ENCODE assay signal across 9 cellular contexts in the genomic region with DNA sequence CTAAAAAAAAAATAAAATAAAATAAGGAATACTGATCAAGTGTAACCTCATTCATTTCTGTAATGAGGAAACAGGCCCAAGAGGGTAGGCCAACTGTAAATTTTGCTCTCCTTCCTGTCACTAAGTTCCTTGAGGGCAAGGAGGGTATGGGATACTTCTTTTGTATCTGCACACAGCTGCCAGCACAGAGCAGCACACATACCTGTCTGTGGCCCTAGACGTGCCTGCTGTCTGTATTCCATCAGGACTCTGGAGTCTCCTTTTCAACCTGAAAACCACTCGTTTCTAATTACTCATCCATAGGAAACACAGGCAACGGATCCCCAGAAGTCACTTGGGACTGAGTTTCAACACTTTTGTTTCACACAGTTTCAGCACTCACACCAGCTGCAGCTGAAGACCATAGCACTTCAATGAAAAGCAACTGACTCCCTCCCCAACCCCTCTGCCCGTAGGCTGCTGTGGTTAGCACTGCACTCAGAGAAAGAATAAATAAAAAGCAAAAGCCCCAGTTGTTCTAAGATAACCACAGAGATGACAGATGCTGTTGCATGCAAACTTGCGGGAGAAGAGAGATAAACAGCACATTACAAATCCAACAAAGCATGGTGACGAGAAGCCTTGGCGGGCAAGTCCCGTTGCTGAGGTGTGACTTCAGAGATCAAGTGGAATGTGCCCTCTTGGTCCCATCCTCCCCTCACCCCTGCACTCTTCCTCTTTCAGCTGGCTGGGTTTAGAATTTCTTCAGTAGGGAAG. TPM values are rescaled to one million over a fixed set of nuclear protein-coding genes. Genes with fewer than 3 reads are reported as not detected.
DNase-seq lines count a peak whose midpoint lies in the region; ATAC-seq, FAIRE-seq and TF ChIP-seq lines count a peak whose summit lies in the region.
"Had no signal": no experiment of that assay in that cellular context is flagged by ENCODE, and none has a peak within 500 bp of the region (broad histone marks: within the 10 kb centered on the region; RNA-seq: fewer than 3 reads in every experiment).

No MANE protein-coding gene starts in this region.

- no peak overlapping the region for H3K4me2 ChIP-seq in neural progenitor cell

- 65% methylated on average over 8 of the region's 8 CpGs for WGBS in HUES64

- peak overlapping the region; percentile 89 for H3K27ac Mint-ChIP-seq in CD8-positive, alpha-beta T cell
- peak overlapping the region; percentile 88 for H3K27ac Mint-ChIP-seq in neural progenitor cell

- ATAC-seq in CD8-positive, alpha-beta T cell = peak; percentile 81
- ATAC-seq in GM19455 (IDR thresholded peaks at IDR 0.05; ENCODE audit: unreplicated experiment) = peak; percentile 83

- peak overlapping the region; percentile 60 for H3K4me3 Mint-ChIP-seq in CD8-positive, alpha-beta T cell
- peak overlapping the region; percentile 5 for H3K4me3 Mint-ChIP-seq in neural progenitor cell

- CTCF ChIA-PET in CD8-positive, alpha-beta T cell (lab: Charles Lee) = interaction anchor here (0.9 to 3.1 kb wide), 5 partner anchors 15 to 428 kb away, joined by 3 to 8 read pairs (median 6); a partner anchor contains a TSS

- H3K4me3 ChIP-seq in CD8-positive, alpha-beta T cell (ENCODE audit: low read depth, low read length) = no peak overlapping the region
- H3K4me3 ChIP-seq in HUES64 (ENCODE audit: low read length) (no peak overlapping the region), neural progenitor cell (no peak overlapping the region)
- H3K4me3 ChIP-seq: ascending aorta had no signal

- peaks cover 35% of the 10 kb centered on the region for H3K4me1 Mint-ChIP-seq in CD8-positive, alpha-beta T cell (ENCODE audit: low read depth)
- H3K4me1 Mint-ChIP-seq in neural progenitor cell = peaks cover 56% of the 10 kb centered on the region

- H2AFZ ChIP-seq in neural progenitor cell (replicated peaks) = peak overlapping the region; percentile 53

- H4K20me1 ChIP-seq in neural progenitor cell (ENCODE audit: low read depth) = no peaks in the 10 kb centered on the region

- no peak for TF ChIP-seq CTCF in CD8-positive, alpha-beta T cell (IDR thresholded peaks at IDR 0.05)
- no peak for TF ChIP-seq CTCF in neural progenitor cell (IDR thresholded peaks at IDR 0.05)

- peaks cover 19% of the 10 kb centered on the region for H3K36me3 ChIP-seq in CD8-positive, alpha-beta T cell (ENCODE audit: insufficient read depth, low read length)
- no peaks in the 10 kb centered on the region for H3K36me3 ChIP-seq in HUES64 (ENCODE audit: insufficient read depth, low read length)
- H3K36me3 ChIP-seq in neural progenitor cell = no peaks in the 10 kb centered on the region
- H3K36me3 ChIP-seq: ascending aorta had no signal

- no peaks in the 10 kb centered on the region for H3K27me3 Mint-ChIP-seq in CD8-positive, alpha-beta T cell (ENCODE audit: low read depth)
- peaks cover 2% of the 10 kb centered on the region for H3K27me3 Mint-ChIP-seq in neural progenitor cell (ENCODE audit: insufficient read depth, low read depth)

- POLR2A ChIA-PET in CD8-positive, alpha-beta T cell (lab: Charles Lee) = interaction anchor here (0.8 to 2.3 kb wide), 3 partner anchors 18 to 27 kb away, joined by 3 to 8 read pairs (median 6); a partner anchor contains a TSS

- H3K79me2 ChIP-seq in neural progenitor cell (ENCODE audit: low read depth) = no peaks in the 10 kb centered on the region

- peaks cover 34% of the 10 kb centered on the region for H3K4me1 ChIP-seq in CD8-positive, alpha-beta T cell (ENCODE audit: insufficient read depth, low read length)
- H3K4me1 ChIP-seq in HUES64 (ENCODE audit: insufficient read depth, low read length) (peaks cover 14% of the 10 kb centered on the region; the same call in 1 of the 2 replicates), neural progenitor cell (peaks cover 9% of the 10 kb centered on the region)
- H3K4me1 ChIP-seq: ascending aorta had no signal

- FAIRE-seq in RCC 7860 (lab: Jason Lieb, UNC) = no peak

- H3K9me3 Mint-ChIP-seq in CD8-positive, alpha-beta T cell = peaks cover under 1% of the 10 kb centered on the region
- peaks cover 15% of the 10 kb centered on the region for H3K9me3 Mint-ChIP-seq in neural progenitor cell

- H3K27me3 ChIP-seq in CD8-positive, alpha-beta T cell (ENCODE audit: insufficient read depth, low read length) = no peaks in the 10 kb centered on the region
- H3K27me3 ChIP-seq in HUES64 (ENCODE audit: insufficient read depth, low read length) (no peaks in the 10 kb centered on the region), neural progenitor cell (no peaks in the 10 kb centered on the region)
- H3K27me3 ChIP-seq: ascending aorta had no signal

- no peaks in the 10 kb centered on the region for H3F3A ChIP-seq in neural progenitor cell (ENCODE audit: low read depth)

- peak overlapping the region; percentile 37 for H3K27ac ChIP-seq in CD8-positive, alpha-beta T cell (ENCODE audit: low read depth, low read length)
- H3K27ac ChIP-seq in HUES64 (ENCODE audit: low read depth, low read length) = peak overlapping the region; percentile 43; the same call in 1 of the 2 replicates
- no peak overlapping the region for H3K27ac ChIP-seq in neural progenitor cell
- H3K27ac ChIP-seq: ascending aorta had no signal

- intact Hi-C loops in CD8-positive, alpha-beta T cell (cut with DNase I, micrococcal nuclease) = loop anchor here (1.0 to 2.0 kb wide), 3 partner anchors 17 to 25 kb away; a partner anchor contains a TSS

- no peak overlapping the region for H3K9ac ChIP-seq in HUES64 (ENCODE audit: low read depth, low read length)
- H3K9ac ChIP-seq in neural progenitor cell = no peak overlapping the region

- peak in 6 of 7 experiments; percentile 17 to 68 (median 30) for DNase-seq in CD8-positive, alpha-beta T cell
- DNase-seq in activated gamma-delta T cell treated with anti-CD3 and anti-CD28 coated beads, Interleukin-2, amount 50 U/mL, for 16 hours (ENCODE audit: low read depth) = peak; percentile 43
- DNase-seq in neural progenitor cell (ENCODE audit: low spot score) (peak; percentile 20), D341Med (ENCODE audit: low spot score) (no peak), RCC 7860 (ENCODE audit: low spot score) (no peak), nucleus accumbens (lab: John Stamatoyannopoulos, UW) (no peak)

- H3K9me3 ChIP-seq in CD8-positive, alpha-beta T cell (ENCODE audit: low read length) = no peaks in the 10 kb centered on the region
- peaks cover 7% of the 10 kb centered on the region for H3K9me3 ChIP-seq in HUES64 (ENCODE audit: insufficient read depth, low read depth, low read length)
- H3K9me3 ChIP-seq in neural progenitor cell (ENCODE audit: low read depth) = no peaks in the 10 kb centered on the region
- H3K9me3 ChIP-seq: ascending aorta had no signal

- H3K36me3 Mint-ChIP-seq in CD8-positive, alpha-beta T cell = peaks cover 71% of the 10 kb centered on the region
- no peaks in the 10 kb centered on the region for H3K36me3 Mint-ChIP-seq in neural progenitor cell

RNA-seq across cellular contexts. Expression of a gene that starts 24.9 kb away (rescaled TPM):
- total RNA-seq in CD8-positive, alpha-beta T cell = 10 to 100 TPM; 17.9 TPM
- 2.5 TPM for polyA plus RNA-seq in HUES64 (2013, experiment 1 of 2)
- polyA plus RNA-seq in HUES64 (2013, experiment 2 of 2) = 2.9 TPM
- total RNA-seq in neural progenitor cell (ENCODE audit: low replicate concordance) = 0.06 and 1.1 TPM in 2 replicates

Comparison
In these comparisons a context has a peak if more than half of its experiments do, and no peak if none do; other contexts are left out.
1. DNase-seq: peak in CD8-positive, alpha-beta T cell (6 of 7), activated gamma-delta T cell treated with anti-CD3 and anti-CD28 coated beads, Interleukin-2, amount 50 U/mL, for 16 hours (single experiment) and neural progenitor cell (single experiment); none in D341Med (single experiment), RCC 7860 (single experiment) and nucleus accumbens (0 of 56).